ENCODE assay signal across 8 cellular contexts in the genomic region with DNA sequence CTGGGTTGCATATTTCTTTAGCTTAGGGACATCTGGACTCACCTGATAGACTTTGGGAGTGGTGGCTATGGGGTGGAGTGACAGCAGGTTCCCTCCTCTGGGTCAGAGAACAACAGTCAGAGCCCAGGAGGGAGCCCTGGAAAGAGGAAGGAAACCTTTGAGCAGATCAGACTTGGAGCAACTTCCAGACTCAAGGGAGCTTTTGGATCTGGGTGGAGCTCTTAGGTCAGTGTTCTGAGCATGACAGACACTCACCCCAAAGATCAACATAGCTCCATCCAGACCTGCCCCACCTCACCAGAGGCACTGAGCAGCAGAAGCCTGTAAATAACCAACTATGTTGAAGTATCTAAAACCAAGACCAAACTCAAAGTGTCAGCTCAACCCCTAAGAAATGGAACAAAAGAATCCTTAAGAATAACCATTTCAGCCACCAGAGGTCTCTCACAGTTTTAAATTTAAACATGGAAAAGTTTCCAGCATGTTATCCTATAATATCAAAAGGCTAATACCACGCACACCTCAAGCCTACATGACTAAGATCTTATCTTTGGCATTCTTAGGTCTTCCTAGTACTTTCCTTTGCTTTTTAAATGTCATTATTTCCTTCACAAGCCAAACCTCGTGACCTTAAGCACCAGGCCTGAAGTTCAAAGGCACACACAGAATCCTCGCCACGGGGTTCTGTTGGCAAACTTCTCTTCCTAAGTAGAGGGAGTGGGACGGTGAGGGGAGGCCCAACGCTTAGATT. TPM values are rescaled to one million over a fixed set of nuclear protein-coding genes. Genes with fewer than 3 reads are reported as not detected.
DNase-seq lines count a peak whose midpoint lies in the region; ATAC-seq and TF ChIP-seq lines count a peak whose summit lies in the region.

No MANE protein-coding gene starts in this region.

- DNase-seq in EL: peak; percentile 28
- DNase-seq in SK-MEL-5 (ENCODE audit: low read depth, low spot score): peak; percentile 53
- DNase-seq in fibroblast of villous mesenchyme (ENCODE audit: low read depth): peak; percentile 66
- peak; percentile 51 for DNase-seq in renal cortical epithelial cell (ENCODE audit: low read depth)
- no peak for DNase-seq in AG08396 (ENCODE audit: low spot score)
- no peak for DNase-seq in stimulated activated CD8-positive, alpha-beta memory T cell treated with anti-CD3 and anti-CD28 coated beads, Interleukin-4, amount 100 ng/mL, for 48 hours

- peak; percentile 46 for TF ChIP-seq CTCF in fibroblast of villous mesenchyme (IDR thresholded peaks at IDR 0.05; ENCODE audit: insufficient read depth, low read depth, low read length)

- H3K4me3 ChIP-seq in fibroblast of villous mesenchyme (ENCODE audit: low read depth, low read length): no peak overlapping the region

- in situ Hi-C loops in SK-MEL-5 (cut with HindIII; ENCODE audit: low pct_unique_long_range_greater_than_20kb, low sequenced_read_pairs): no loop called here

- ATAC-seq in GM19463 (IDR thresholded peaks at IDR 0.05; ENCODE audit: unreplicated experiment): no peak
- no peak for ATAC-seq in HG03565 (IDR thresholded peaks at IDR 0.05; ENCODE audit: unreplicated experiment)

RNA-seq across cellular contexts. Expression of gene UMPS, which starts 56.4 kb away (rescaled TPM):
- 34.9 and 37.3 TPM in 2 replicates for total RNA-seq in SK-MEL-5 (2014; rRNA removed; shearing (Covaris generic))
- polyA plus RNA-seq in SK-MEL-5 (2015; cell fraction: cytosol; rRNA removed): 26.2 and 30.0 TPM in 2 replicates
- polyA plus RNA-seq in SK-MEL-5 (2015; cell fraction: nucleus; rRNA removed): 19.0 and 31.4 TPM in 2 replicates
- 17.4 and 31.1 TPM in 2 replicates for total RNA-seq in fibroblast of villous mesenchyme
- 28.3 and 39.3 TPM in 2 replicates for total RNA-seq in renal cortical epithelial cell

Comparison
In these comparisons a context has a peak if more than half of its experiments do, and no peak if none do; other contexts are left out.
1. DNase-seq: peak in EL (single experiment), SK-MEL-5 (single experiment), fibroblast of villous mesenchyme (single experiment) and renal cortical epithelial cell (single experiment); none in AG08396 (single experiment) and stimulated activated CD8-positive, alpha-beta memory T cell treated with anti-CD3 and anti-CD28 coated beads, Interleukin-4, amount 100 ng/mL, for 48 hours (single experiment).